8 cellular contexts compared by ENCODE assay signal in the genomic region with DNA sequence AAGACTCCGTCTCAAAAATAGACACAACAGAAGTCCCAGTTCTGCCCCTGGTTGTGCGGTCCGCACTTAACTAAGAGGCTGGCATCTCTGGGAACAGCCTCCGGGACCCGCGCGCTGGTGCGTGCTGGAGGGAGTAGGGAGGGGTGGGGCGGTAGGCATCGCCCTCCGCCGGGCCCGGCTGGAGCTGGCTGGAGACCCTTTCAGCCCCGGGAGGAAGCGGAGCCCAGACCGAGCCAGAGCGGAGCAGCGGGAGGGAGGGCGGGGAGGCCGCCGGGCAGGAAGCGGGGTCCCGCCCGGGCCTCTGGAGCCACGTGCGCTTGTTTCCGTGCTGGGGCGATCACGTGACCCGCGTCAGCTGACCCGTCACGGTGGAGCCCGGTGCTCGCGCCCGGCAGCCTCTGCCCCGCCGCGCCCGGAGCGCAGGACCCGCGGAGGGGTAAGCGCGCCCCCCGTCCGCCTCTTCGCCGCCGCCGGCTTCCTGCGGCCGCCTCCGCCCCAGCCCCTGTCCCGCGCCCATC. TPM values are rescaled to one million over a fixed set of nuclear protein-coding genes. Genes with fewer than 3 reads are reported as not detected.
DNase-seq lines count a peak whose midpoint lies in the region; ATAC-seq and TF ChIP-seq lines count a peak whose summit lies in the region.

A gene (plus strand): TSS at position 354 of the 518 bp plus-strand sequence. CDS start 256 bp downstream, outside the sequence.

- ATAC-seq in GM18907 (IDR thresholded peaks at IDR 0.05; ENCODE audit: unreplicated experiment) (peak; percentile 50), HG03565 (IDR thresholded peaks at IDR 0.05; ENCODE audit: unreplicated experiment) (peak; percentile 42)
- peak; percentile 89 to 92 for ATAC-seq in activated T-cell treated with anti-CD3 and anti-CD28 coated beads, Interleukin-2, amount 50 U/mL, for 4 hours

- TF ChIP-seq CTCF in PC-9 (conservative IDR thresholded peaks at IDR 0.05): no peak

- H3K27me3 Mint-ChIP-seq in activated T-cell treated with anti-CD3 and anti-CD28 coated beads, Interleukin-2, amount 50 U/mL, for 4 hours (ENCODE audit: low read depth): no peaks in the 10 kb centered on the region

- H3K9me3 Mint-ChIP-seq in activated T-cell treated with anti-CD3 and anti-CD28 coated beads, Interleukin-2, amount 50 U/mL, for 4 hours: no peaks in the 10 kb centered on the region

- H3F3A ChIP-seq in PC-9 (ENCODE audit: insufficient read depth, low read depth): peaks cover 11% of the 10 kb centered on the region; the same call in 1 of the 2 replicates

- H3K27ac ChIP-seq in PC-9: 0 out of 2 replicates have a peak within 1 kb of the TSS, but pooled peaks have one; percentile 38
- H3K27ac ChIP-seq in esophagus (ENCODE audit: low read depth in 2 of 2, low read length in 1 of 2): peak within 1 kb of the TSS; percentile 84 to 87
- peak within 1 kb of the TSS; percentile 74 to 86 for H3K27ac ChIP-seq in mucosa of rectum (ENCODE audit: low read depth in 2 of 2, low read length in 2 of 2)

- POLR2A ChIA-PET in PC-9 (lab: Charles Lee; ENCODE audit: unreplicated experiment): interaction anchor here (0.5 to 0.6 kb wide), 3 partner anchors 7 to 48 kb away, joined by 3 to 14 read pairs (median 3); no protein-coding TSS in a partner anchor

- peak within 1 kb of the TSS; percentile 75 for H3K4me3 Mint-ChIP-seq in activated T-cell treated with anti-CD3 and anti-CD28 coated beads, Interleukin-2, amount 50 U/mL, for 4 hours

- H3K9me2 ChIP-seq in PC-9 (ENCODE audit: insufficient read depth): no peaks in the 10 kb centered on the region

- H3K4me2 ChIP-seq in PC-9: peak within 1 kb of the TSS; percentile 98

- H3K9ac ChIP-seq in mucosa of rectum (ENCODE audit: low read depth in 1 of 2, low read length in 2 of 2): peak within 1 kb of the TSS; percentile 52 to 65

- WGBS in esophagus, 2 donors: 0 to 1% methylated on average over 38 to 57 of the region's 57 CpGs

- in situ Hi-C loops in ACHN (cut with HindIII; ENCODE audit: low pct_ligation_motif_present, low pct_unique_long_range_greater_than_20kb, low sequenced_read_pairs): no loop called here

- H4K20me1 ChIP-seq in PC-9 (ENCODE audit: insufficient read depth): no peaks in the 10 kb centered on the region; the same call in 1 of the 2 replicates

- no peaks in the 10 kb centered on the region for H3K36me3 ChIP-seq in PC-9 (ENCODE audit: low read depth)
- peaks cover 2 to 25% of the 10 kb centered on the region in 2 donors for H3K36me3 ChIP-seq in esophagus (ENCODE audit: control insufficient read depth in 2 of 2, insufficient read depth in 2 of 2, low read length in 1 of 2)
- H3K36me3 ChIP-seq in mucosa of rectum (ENCODE audit: control insufficient read depth in 2 of 2, insufficient read depth in 2 of 2, low read length in 2 of 2): peaks cover 9 to 19% of the 10 kb centered on the region in 2 donors

- H3K27me3 ChIP-seq in PC-9 (ENCODE audit: insufficient read depth, low read depth) (no peaks in the 10 kb centered on the region), esophagus (ENCODE audit: control insufficient read depth in 1 of 2, insufficient read depth in 2 of 2, low read length in 2 of 2) (no peaks in the 10 kb centered on the region), mucosa of rectum (ENCODE audit: control insufficient read depth in 2 of 2, insufficient read depth in 2 of 2, low read length in 2 of 2) (no peaks in the 10 kb centered on the region)

- H3K4me1 ChIP-seq in PC-9 (replicated peaks; ENCODE audit: insufficient read depth): peaks cover 5% of the 10 kb centered on the region; the same call in 1 of the 2 replicates
- peaks cover 8 to 9% of the 10 kb centered on the region in 2 donors for H3K4me1 ChIP-seq in esophagus (ENCODE audit: control insufficient read depth in 2 of 2, insufficient read depth in 2 of 2, low read length in 1 of 2)
- H3K4me1 ChIP-seq in mucosa of rectum (ENCODE audit: control insufficient read depth in 2 of 2, insufficient read depth in 2 of 2, low read length in 2 of 2): peaks cover 15 to 21% of the 10 kb centered on the region in 2 donors

- DNase-seq in ACHN (peak; percentile 82), PC-9 (peak; percentile 53 to 85)
- DNase-seq in activated T-cell treated with anti-CD3 and anti-CD28 coated beads, Interleukin-2, amount 50 U/mL, for 4 hours: peak; percentile 83
- peak; percentile 85 for DNase-seq in stimulated activated CD8-positive, alpha-beta memory T cell treated with anti-CD3 and anti-CD28 coated beads, Interleukin-4, amount 100 ng/mL, for 24 hours (ENCODE audit: low read depth)

- CTCF ChIA-PET in PC-9 (lab: Charles Lee): no interaction called here

- H3K9me3 ChIP-seq in PC-9 (ENCODE audit: insufficient read depth, low read depth) (no peaks in the 10 kb centered on the region), esophagus (ENCODE audit: control insufficient read depth in 2 of 2, insufficient read depth in 1 of 2, low read depth in 1 of 2, low read length in 1 of 2) (no peaks in the 10 kb centered on the region), mucosa of rectum (ENCODE audit: control insufficient read depth in 2 of 2, low read length in 2 of 2) (no peaks in the 10 kb centered on the region)

- peaks cover 7% of the 10 kb centered on the region; the same call in 1 of the 2 replicates for H3K79me2 ChIP-seq in PC-9 (ENCODE audit: low read depth)

- peaks cover 7% of the 10 kb centered on the region for H3K36me3 Mint-ChIP-seq in activated T-cell treated with anti-CD3 and anti-CD28 coated beads, Interleukin-2, amount 50 U/mL, for 4 hours (ENCODE audit: insufficient read depth)

- H2AFZ ChIP-seq in PC-9: peak within 1 kb of the TSS; percentile 90

- H3K4me1 Mint-ChIP-seq in activated T-cell treated with anti-CD3 and anti-CD28 coated beads, Interleukin-2, amount 50 U/mL, for 4 hours (ENCODE audit: low read depth): peaks cover 41% of the 10 kb centered on the region

- BruUV-seq in PC-9 (replicated peaks; lab: Mats Ljungman, UMichigan): no TSS peak

- intact Hi-C loops in PC-9 (cut with micrococcal nuclease; ENCODE audit: unreplicated experiment): no loop called here

- H3K4me3 ChIP-seq in PC-9 (peak within 1 kb of the TSS; percentile 93), esophagus (ENCODE audit: low read depth in 1 of 2, low read length in 2 of 2) (peak within 1 kb of the TSS; percentile 51 to 69), mucosa of rectum (ENCODE audit: low read length in 2 of 2) (peak within 1 kb of the TSS; percentile 78 to 86)

RNA-seq across cellular contexts. Expression of the gene that starts here (rescaled TPM):
- total RNA-seq in PC-9 (2021): 20.2 and 20.5 TPM in 2 replicates
- total RNA-seq in activated T-cell treated with anti-CD3 and anti-CD28 coated beads, Interleukin-2, amount 50 U/mL, for 4 hours: 10 to 100 TPM; 21.1 to 24.0 (median 21.5) TPM
- 10 to 100 TPM in 1 of 2 donors, 1 to 10 TPM in 1; 8.5 to 10.7 TPM for polyA plus RNA-seq in esophagus

Comparison
In these comparisons a context has a peak if more than half of its experiments do, and no peak if none do; other contexts are left out.
1. Peak in every context shown above with its lines: DNase-seq, ATAC-seq, H3K4me3 ChIP-seq and H3K27ac ChIP-seq.